ENCODE assay signal across 8 cellular contexts in the genomic region with DNA sequence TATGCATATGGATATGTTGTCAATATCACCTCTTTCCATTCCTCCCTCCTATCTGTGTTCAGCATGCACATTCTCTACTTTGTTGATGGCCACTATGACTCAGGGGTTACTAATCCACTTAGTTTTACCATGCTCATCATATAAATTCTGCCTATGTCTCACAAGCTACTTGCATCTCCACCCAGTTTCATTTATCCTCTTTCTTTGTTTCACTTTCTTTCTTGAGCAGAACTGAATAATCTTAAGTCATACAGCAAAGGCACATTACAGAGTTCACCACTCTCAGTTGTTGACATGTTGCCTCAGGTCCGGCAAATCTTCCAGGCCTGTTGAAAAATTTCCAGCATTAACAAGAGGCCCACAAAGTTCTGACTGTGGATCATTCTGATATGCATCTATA.
DNase-seq lines count a peak whose midpoint lies in the region; ATAC-seq and TF ChIP-seq lines count a peak whose summit lies in the region.

No MANE protein-coding gene starts in this region.

- H3K27ac Mint-ChIP-seq in activated naive CD8-positive, alpha-beta T cell treated with anti-CD3 and anti-CD28 coated beads for 36 hours = peak overlapping the region; percentile 90

- peak; percentile 20 for DNase-seq in GM13976 (ENCODE audit: low spot score)
- peak; percentile 95 for DNase-seq in HT1080 (ENCODE audit: low read depth)
- DNase-seq in activated naive CD8-positive, alpha-beta T cell treated with anti-CD3 and anti-CD28 coated beads for 36 hours = peak; percentile 3
- DNase-seq in kidney glomerular epithelial cell (lab: John Stamatoyannopoulos, UW) = peak; percentile 70
- no peak for DNase-seq in HK-2 (ENCODE audit: unreplicated experiment)
- no peak for DNase-seq in NCI-H2029 treated with DMSO at 0.1 percent for 48 hours (lab: John Stamatoyannopoulos, UW)
- DNase-seq in NCI-H2227 treated with DMSO at 0.1 percent for 48 hours (lab: John Stamatoyannopoulos, UW) = no peak

- TF ChIP-seq CTCF in GM13976 (IDR thresholded peaks at IDR 0.05; ENCODE audit: borderline replicate concordance, control extremely low read depth, extremely low read depth, insufficient read depth, missing control alignments) = no peak

- H3K9me3 Mint-ChIP-seq in activated naive CD8-positive, alpha-beta T cell treated with anti-CD3 and anti-CD28 coated beads for 36 hours = no peaks in the 10 kb centered on the region

- peak; percentile 84 for ATAC-seq in GM21526 (IDR thresholded peaks at IDR 0.05; ENCODE audit: low FRiP score, unreplicated experiment)

- peak overlapping the region; percentile 72 for H3K4me3 Mint-ChIP-seq in activated naive CD8-positive, alpha-beta T cell treated with anti-CD3 and anti-CD28 coated beads for 36 hours

- in situ Hi-C loops in GM13976 (cut with MboI; ENCODE audit: low sequenced_read_pairs, unreplicated experiment) = no loop called here

- H3K4me1 Mint-ChIP-seq in activated naive CD8-positive, alpha-beta T cell treated with anti-CD3 and anti-CD28 coated beads for 36 hours = peaks cover 44% of the 10 kb centered on the region

- H3K36me3 Mint-ChIP-seq in activated naive CD8-positive, alpha-beta T cell treated with anti-CD3 and anti-CD28 coated beads for 36 hours = no peaks in the 10 kb centered on the region

- H3K27me3 Mint-ChIP-seq in activated naive CD8-positive, alpha-beta T cell treated with anti-CD3 and anti-CD28 coated beads for 36 hours = no peaks in the 10 kb centered on the region

Comparison
In these comparisons a context has a peak if more than half of its experiments do, and no peak if none do; other contexts are left out.
1. DNase-seq: peak in GM13976 (single experiment), HT1080 (single experiment), activated naive CD8-positive, alpha-beta T cell treated with anti-CD3 and anti-CD28 coated beads for 36 hours (single experiment) and kidney glomerular epithelial cell (single experiment); none in HK-2 (single experiment), NCI-H2029 treated with DMSO at 0.1 percent for 48 hours (single experiment) and NCI-H2227 treated with DMSO at 0.1 percent for 48 hours (single experiment).